In the genomic region with DNA sequence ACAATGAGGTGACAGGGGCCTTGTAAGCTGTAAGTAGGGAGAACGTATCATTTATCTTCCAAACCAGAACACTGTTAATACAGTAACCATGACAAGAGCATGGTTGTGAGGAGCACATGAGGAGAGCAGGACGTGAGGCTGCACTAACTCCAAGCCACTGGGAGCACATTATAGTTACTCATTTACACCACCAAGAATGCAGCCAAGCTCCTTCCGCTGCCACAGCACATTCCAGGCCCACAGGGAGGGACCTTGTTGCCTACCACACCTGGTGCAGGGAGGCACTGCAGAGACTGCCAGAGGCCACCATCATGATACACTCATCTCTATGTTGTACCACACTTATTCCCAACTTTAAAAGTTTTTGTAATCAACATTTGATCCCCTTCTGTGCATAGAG, we compare ENCODE assay signal across 21 cellular contexts. TPM values are rescaled to one million over a fixed set of nuclear protein-coding genes. Genes with fewer than 3 reads are reported as not detected.
DNase-seq lines count a peak whose midpoint lies in the region; ATAC-seq, FAIRE-seq and TF ChIP-seq lines count a peak whose summit lies in the region.
"Had no signal": no experiment of that assay in that cellular context is flagged by ENCODE, and none has a peak within 500 bp of the region (broad histone marks: within the 10 kb centered on the region; RNA-seq: fewer than 3 reads in every experiment).

No MANE protein-coding gene starts in this region.

- POLR2A ChIA-PET in HepG2 (lab: Yijun Ruan, JAX), result interaction anchor here (1.5 to 1.6 kb wide), 2 partner anchors 14 to 64 kb away, joined by 4 read pairs; a partner anchor contains a TSS

- H3K27ac Mint-ChIP-seq in nephron, result peak overlapping the region; percentile 70 to 96 (median 79)
- H3K27ac Mint-ChIP-seq in T-helper 2 cell treated with Interferon-gamma antibody and Interleukin-4, amounts not matched to agents 5 μg/mL and 100 μg/mL, for 36 hours, result no peak overlapping the region
- H3K27ac Mint-ChIP-seq: activated B cell treated with CpG ODN at 0.5 μM for 24 hours; activated naive CD8-positive, alpha-beta T cell; activated T-cell treated with anti-CD3 and anti-CD28 coated beads, Interleukin-2, amount 50 U/mL, for 24 hours; T-cell had no signal

- CTCF ChIA-PET in HepG2 (lab: Yijun Ruan, JAX; ENCODE audit: low intra/inter-chr PET ratio, low total read pairs), result interaction anchor here (0.8 to 2.8 kb wide), 9 partner anchors 69 to 175 kb away, joined by 3 to 54 read pairs (median 8); no protein-coding TSS in a partner anchor

- TF ChIP-seq EP300 in HepG2 (IDR thresholded peaks at IDR 0.05; ENCODE audit: low read depth in 2 of 2, low read length in 2 of 2), result no peak
- TF ChIP-seq EP300 in HepG2 (CRISPR knock-in tag; IDR thresholded peaks at IDR 0.05; ENCODE audit: borderline replicate concordance), result no peak

- H3K4me1 ChIP-seq in HepG2 (ENCODE audit: insufficient read depth, low read length) (peaks cover 9% of the 10 kb centered on the region; the same call in 1 of the 2 replicates), right lobe of liver (peaks cover 0 to 7% (median 1%) of the 10 kb centered on the region in 4 donors), Karpas-422 (ENCODE audit: low read length) (no peaks in the 10 kb centered on the region)
- H3K4me1 ChIP-seq: thyroid gland had no signal

- TF ChIP-seq CTCF in HepG2 (CRISPR knock-in tag; IDR thresholded peaks at IDR 0.05) (no peak), right lobe of liver (IDR thresholded peaks at IDR 0.05) (no peak), epithelial cell of proximal tubule (conservative IDR thresholded peaks at IDR 0.05; ENCODE audit: low read depth, low read length) (no peak), nephron (IDR thresholded peaks at IDR 0.05; ENCODE audit: unreplicated experiment in 3 of 3) (no peak)

- peak overlapping the region in 1 of 3 experiments; percentile 41 for H3K4me3 Mint-ChIP-seq in nephron
- H3K4me3 Mint-ChIP-seq in T-helper 2 cell treated with Interferon-gamma antibody and Interleukin-4, amounts not matched to agents 5 μg/mL and 100 μg/mL, for 36 hours, result no peak overlapping the region
- H3K4me3 Mint-ChIP-seq: activated B cell treated with CpG ODN at 0.5 μM for 24 hours; activated naive CD8-positive, alpha-beta T cell; activated T-cell treated with anti-CD3 and anti-CD28 coated beads, Interleukin-2, amount 50 U/mL, for 24 hours; IgD-negative memory B cell; naive B cell; T-cell had no signal

- H3K9me3 ChIP-seq in HepG2 (ENCODE audit: low read length), result no peaks in the 10 kb centered on the region
- no peaks in the 10 kb centered on the region for H3K9me3 ChIP-seq in right lobe of liver
- H3K9me3 ChIP-seq in Karpas-422 (ENCODE audit: low read length), result no peaks in the 10 kb centered on the region
- H3K9me3 ChIP-seq: SJCRH30, stomach, thyroid gland had no signal

- peaks cover 3% of the 10 kb centered on the region for H3K36me3 Mint-ChIP-seq in nephron (ENCODE audit: low read depth)
- H3K36me3 Mint-ChIP-seq in T-helper 2 cell treated with Interferon-gamma antibody and Interleukin-4, amounts not matched to agents 5 μg/mL and 100 μg/mL, for 36 hours (ENCODE audit: low read depth), result no peaks in the 10 kb centered on the region
- H3K36me3 Mint-ChIP-seq: activated naive CD8-positive, alpha-beta T cell; IgD-negative memory B cell; naive B cell had no signal

- H3K9me2 ChIP-seq in Karpas-422 (replicated peaks; ENCODE audit: insufficient read depth, low read length), result no peaks in the 10 kb centered on the region

- FAIRE-seq in HepG2 (lab: Jason Lieb, UNC), result no peak
- FAIRE-seq: endometrium had no signal

- H3K27ac ChIP-seq in HepG2 (ENCODE audit: extremely low read length, insufficient read depth, low read length) (no peak overlapping the region), right lobe of liver (no peak overlapping the region), Karpas-422 (ENCODE audit: low read length) (no peak overlapping the region)
- H3K27ac ChIP-seq: cardiac muscle cell, SJCRH30, stomach, thyroid gland had no signal

- H3K36me3 ChIP-seq in HepG2 (replicated peaks in 1 of 2; ENCODE audit: control insufficient read depth in 1 of 2, insufficient read depth in 2 of 2, low read length in 2 of 2) (peaks cover 40 to 42% of the 10 kb centered on the region in 2 experiments), right lobe of liver (no peaks in the 10 kb centered on the region), Karpas-422 (ENCODE audit: insufficient read depth, low read length) (no peaks in the 10 kb centered on the region)
- H3K36me3 ChIP-seq: cardiac muscle cell, SJCRH30 had no signal

- H4K20me1 ChIP-seq in HepG2 (ENCODE audit: insufficient read depth, low read length) (peaks cover 23% of the 10 kb centered on the region; the same call in 1 of the 2 replicates), Karpas-422 (ENCODE audit: insufficient read depth, low read depth, low read length) (no peaks in the 10 kb centered on the region; the same call in 1 of the 2 replicates)

- H3K9ac ChIP-seq in HepG2 (ENCODE audit: insufficient read depth, low read depth, low read length), result no peak overlapping the region
- no peak overlapping the region for H3K9ac ChIP-seq in Karpas-422 (ENCODE audit: low read length)

- DNase-seq in HepG2 (ENCODE audit: low spot score) (no peak), right lobe of liver (no peak), epithelial cell of proximal tubule (ENCODE audit: low read depth) (peak; percentile 65), DMS153 (lab: John Stamatoyannopoulos, UW) (no peak), Karpas-422 (no peak)
- no peak for DNase-seq in T-helper 2 cell treated with Interferon-gamma antibody and Interleukin-4, amounts not matched to agents 5 μg/mL and 100 μg/mL, for 36 hours (ENCODE audit: low spot score)
- DNase-seq: cortex of kidney, GF-D8 had no signal

- in situ Hi-C loops in HepG2 (cut with HindIII; ENCODE audit: extremely low pct_ligation_motif_present, low pct_unique_long_range_greater_than_20kb), result loop anchor here (5.0 kb wide), 1 partner anchor 72 kb away; no protein-coding TSS in a partner anchor

- no peaks in the 10 kb centered on the region for H3K27me3 ChIP-seq in HepG2 (ENCODE audit: control insufficient read depth in 1 of 2, insufficient read depth in 2 of 2, low read length in 2 of 2)
- no peaks in the 10 kb centered on the region for H3K27me3 ChIP-seq in right lobe of liver
- no peaks in the 10 kb centered on the region for H3K27me3 ChIP-seq in Karpas-422 (ENCODE audit: low read length)
- H3K27me3 ChIP-seq: SJCRH30, stomach, thyroid gland had no signal

- H3K9me3 Mint-ChIP-seq in nephron, result no peaks in the 10 kb centered on the region
- no peaks in the 10 kb centered on the region for H3K9me3 Mint-ChIP-seq in T-helper 2 cell treated with Interferon-gamma antibody and Interleukin-4, amounts not matched to agents 5 μg/mL and 100 μg/mL, for 36 hours
- H3K9me3 Mint-ChIP-seq: activated B cell treated with CpG ODN at 0.5 μM for 24 hours; activated T-cell treated with anti-CD3 and anti-CD28 coated beads, Interleukin-2, amount 50 U/mL, for 24 hours; IgD-negative memory B cell; naive B cell; T-cell had no signal

- H3K4me1 Mint-ChIP-seq in nephron, result peaks cover 18% of the 10 kb centered on the region
- H3K4me1 Mint-ChIP-seq in T-helper 2 cell treated with Interferon-gamma antibody and Interleukin-4, amounts not matched to agents 5 μg/mL and 100 μg/mL, for 36 hours (ENCODE audit: low read depth), result peaks cover 2% of the 10 kb centered on the region
- H3K4me1 Mint-ChIP-seq: activated B cell treated with CpG ODN at 0.5 μM for 24 hours, IgD-negative memory B cell had no signal

- H3K27me3 Mint-ChIP-seq in nephron (ENCODE audit: low read depth), result no peaks in the 10 kb centered on the region
- no peaks in the 10 kb centered on the region for H3K27me3 Mint-ChIP-seq in T-helper 2 cell treated with Interferon-gamma antibody and Interleukin-4, amounts not matched to agents 5 μg/mL and 100 μg/mL, for 36 hours (ENCODE audit: low read depth)
- H3K27me3 Mint-ChIP-seq: activated naive CD8-positive, alpha-beta T cell; activated T-cell treated with anti-CD3 and anti-CD28 coated beads, Interleukin-2, amount 50 U/mL, for 24 hours; IgD-negative memory B cell; T-cell had no signal

- H3K4me3 ChIP-seq in HepG2 (replicated peaks in 1 of 3; ENCODE audit: insufficient read depth in 1 of 3, low read depth in 2 of 3, low read length in 3 of 3) (no peak overlapping the region), right lobe of liver (no peak overlapping the region), epithelial cell of proximal tubule (ENCODE audit: low read depth, low read length) (no peak overlapping the region), Karpas-422 (ENCODE audit: low read length) (no peak overlapping the region)
- H3K4me3 ChIP-seq: cardiac muscle cell, SJCRH30, stomach, thyroid gland had no signal

- H2AFZ ChIP-seq in HepG2 (ENCODE audit: low read length), result no peak overlapping the region
- H2AFZ ChIP-seq in Karpas-422 (ENCODE audit: low read length), result no peak overlapping the region

- TF ChIP-seq RAD21 in HepG2 (CRISPR knock-in tag; IDR thresholded peaks at IDR 0.05), result no peak

- TF ChIP-seq POLR2A in HepG2 (IDR thresholded peaks at IDR 0.05; ENCODE audit: insufficient read depth in 1 of 2, low read depth in 2 of 2, low read length in 2 of 2), result no peak
- no peak for TF ChIP-seq POLR2A in right lobe of liver (IDR thresholded peaks at IDR 0.05)

- intact Hi-C loops in HepG2 (cut with micrococcal nuclease; ENCODE audit: unreplicated experiment), result loop anchor here (1.0 kb wide), 3 partner anchors 71 to 92 kb away; no protein-coding TSS in a partner anchor
- intact Hi-C loops in right lobe of liver (cut with DNase I), result loop anchor here in 1 of 2 donors (5.0 to 10.0 kb wide), 2 partner anchors 72 to 190 kb away; no protein-coding TSS in a partner anchor

- ATAC-seq in HepG2, result no peak
- ATAC-seq in right lobe of liver, result no peak
- no peak for ATAC-seq in GM21526 (IDR thresholded peaks at IDR 0.05; ENCODE audit: low FRiP score, unreplicated experiment)

- BruUV-seq in HepG2 (replicated peaks; lab: Mats Ljungman, UMichigan), result no TSS peak

- H3K4me2 ChIP-seq in HepG2 (ENCODE audit: low read depth, low read length) (no peak overlapping the region), Karpas-422 (ENCODE audit: low read depth, low read length, poor library complexity, severe bottlenecking) (no peak overlapping the region)

- 90% methylated on average over 3 of the region's 3 CpGs for WGBS in HepG2 (ENCODE audit: low lambda C conversion rate)
- WGBS in right lobe of liver (ENCODE audit: insufficient coverage, low coverage, low lambda C conversion rate, missing lambda C conversion rate), result 25% methylated on average over 2 of the region's 3 CpGs

- peaks cover 6% of the 10 kb centered on the region for H3K79me2 ChIP-seq in HepG2 (ENCODE audit: insufficient read depth, low read length)
- no peaks in the 10 kb centered on the region for H3K79me2 ChIP-seq in Karpas-422 (ENCODE audit: low read length)

RNA-seq across cellular contexts. Expression of a gene that starts 13.5 kb away (rescaled TPM):
- total RNA-seq in HepG2 (2016; rRNA removed; fragmentation: Illumina TruSeq; extraction: Trizol) (22.2 and 34.9 TPM in 2 replicates), right lobe of liver (10 to 100 TPM; 33.1 to 73.4 (median 56.6) TPM), epithelial cell of proximal tubule (8.4 and 9.4 TPM in 2 replicates)
- total RNA-seq in HepG2 (2016; cell fraction: cytosol; rRNA removed; fragmentation: Illumina TruSeq; extraction: Trizol; ENCODE audit: low read depth), result 11.0 and 15.1 TPM in 2 replicates
- total RNA-seq in HepG2 (2016; cell fraction: insoluble cytoplasmic fraction; rRNA removed; fragmentation: Illumina TruSeq; extraction: Trizol), result 21.1 and 36.4 TPM in 2 replicates
- total RNA-seq in HepG2 (2016; cell fraction: membrane; rRNA removed; fragmentation: Illumina TruSeq; extraction: Trizol), result 13.2 and 15.3 TPM in 2 replicates
- 42.2 and 47.8 TPM in 2 replicates for total RNA-seq in HepG2 (2016; cell fraction: nucleus; rRNA removed; fragmentation: Illumina TruSeq; extraction: Trizol)
- 37.4 and 42.8 TPM in 2 replicates for polyA plus RNA-seq in HepG2 (2011; rRNA removed)
- 13.2 and 17.2 TPM in 2 replicates for polyA plus RNA-seq in HepG2 (2011; cell fraction: cytosol; rRNA removed)
- 139 and 168 TPM in 2 replicates for polyA plus RNA-seq in HepG2 (2011; cell fraction: nucleus; rRNA removed)
- 18.2 and 24.8 TPM in 2 replicates for polyA plus RNA-seq in HepG2 (2012)
- polyA plus RNA-seq in HepG2 (2016; cell fraction: cytosol; fragmentation: Illumina TruSeq; extraction: Trizol; ENCODE audit: low read depth), result 6.1 and 6.5 TPM in 2 replicates
- polyA plus RNA-seq in HepG2 (2016; cell fraction: insoluble cytoplasmic fraction; fragmentation: Illumina TruSeq; extraction: Trizol; ENCODE audit: low read depth), result 23.9 and 25.9 TPM in 2 replicates
- polyA plus RNA-seq in HepG2 (2016; cell fraction: membrane; fragmentation: Illumina TruSeq; extraction: Trizol; ENCODE audit: low read depth), result 8.0 and 9.0 TPM in 2 replicates
- polyA plus RNA-seq in HepG2 (2016; cell fraction: nucleus; fragmentation: Illumina TruSeq; extraction: Trizol; ENCODE audit: insufficient read depth, low read depth), result 68.3 and 69.6 TPM in 2 replicates
- polyA minus RNA-seq in HepG2 (2011; rRNA and poly(A)+ RNA removed; ENCODE audit: low replicate concordance), result 36.5 and 73.0 TPM in 2 replicates
- polyA minus RNA-seq in HepG2 (2011; cell fraction: cytosol; rRNA and poly(A)+ RNA removed), result 12.6 and 13.0 TPM in 2 replicates
- 49.6 and 54.8 TPM in 2 replicates for polyA minus RNA-seq in HepG2 (2011; cell fraction: nucleus; rRNA and poly(A)+ RNA removed)
- 4.2 and 5.1 TPM in 2 replicates for total RNA-seq in Karpas-422 (2014; rRNA removed; shearing (Covaris generic); ENCODE audit: low replicate concordance)

RNA-seq across cellular contexts. Expression of a gene that starts 27.8 kb away (rescaled TPM):
- total RNA-seq in HepG2 (2016; rRNA removed; fragmentation: Illumina TruSeq; extraction: Trizol) (8.7 and 9.4 TPM in 2 replicates), right lobe of liver (10 to 100 TPM in 3 of 6 experiments, 1 to 10 TPM in 3; 4.5 to 12.7 (median 9.0) TPM), epithelial cell of proximal tubule (26.4 and 27.7 TPM in 2 replicates)
- total RNA-seq in HepG2 (2016; cell fraction: cytosol; rRNA removed; fragmentation: Illumina TruSeq; extraction: Trizol; ENCODE audit: low read depth), result 3.7 and 4.2 TPM in 2 replicates
- 8.6 and 9.1 TPM in 2 replicates for total RNA-seq in HepG2 (2016; cell fraction: insoluble cytoplasmic fraction; rRNA removed; fragmentation: Illumina TruSeq; extraction: Trizol)
- 10.0 and 13.0 TPM in 2 replicates for total RNA-seq in HepG2 (2016; cell fraction: membrane; rRNA removed; fragmentation: Illumina TruSeq; extraction: Trizol)
- total RNA-seq in HepG2 (2016; cell fraction: nucleus; rRNA removed; fragmentation: Illumina TruSeq; extraction: Trizol), result 6.7 and 7.5 TPM in 2 replicates
- polyA plus RNA-seq in HepG2 (2011; rRNA removed), result 21.9 and 22.9 TPM in 2 replicates
- polyA plus RNA-seq in HepG2 (2011; cell fraction: cytosol; rRNA removed), result 17.5 and 19.5 TPM in 2 replicates
- 19.6 and 23.6 TPM in 2 replicates for polyA plus RNA-seq in HepG2 (2011; cell fraction: nucleus; rRNA removed)
- 25.5 and 27.1 TPM in 2 replicates for polyA plus RNA-seq in HepG2 (2012)
- 2.1 TPM in 2 replicates for polyA plus RNA-seq in HepG2 (2016; cell fraction: cytosol; fragmentation: Illumina TruSeq; extraction: Trizol; ENCODE audit: low read depth)
- polyA plus RNA-seq in HepG2 (2016; cell fraction: insoluble cytoplasmic fraction; fragmentation: Illumina TruSeq; extraction: Trizol; ENCODE audit: low read depth), result 8.6 and 12.8 TPM in 2 replicates
- 5.8 and 6.9 TPM in 2 replicates for polyA plus RNA-seq in HepG2 (2016; cell fraction: membrane; fragmentation: Illumina TruSeq; extraction: Trizol; ENCODE audit: low read depth)
- 10.7 and 10.8 TPM in 2 replicates for polyA plus RNA-seq in HepG2 (2016; cell fraction: nucleus; fragmentation: Illumina TruSeq; extraction: Trizol; ENCODE audit: insufficient read depth, low read depth)
- 29.9 and 45.2 TPM in 2 replicates for polyA minus RNA-seq in HepG2 (2011; rRNA and poly(A)+ RNA removed; ENCODE audit: low replicate concordance)
- polyA minus RNA-seq in HepG2 (2011; cell fraction: cytosol; rRNA and poly(A)+ RNA removed), result 12.6 and 13.2 TPM in 2 replicates
- polyA minus RNA-seq in HepG2 (2011; cell fraction: nucleus; rRNA and poly(A)+ RNA removed), result 14.7 and 18.7 TPM in 2 replicates
- 0.14 TPM in 1 of 2 replicates, not detected in the other for total RNA-seq in Karpas-422 (2014; rRNA removed; shearing (Covaris generic); ENCODE audit: low replicate concordance)
